Comparison of ENCODE assay signal across 21 cellular contexts in genomic region chr6:136511921-136512320, GRCh38. TPM values are rescaled to one million over a fixed set of nuclear protein-coding genes. Genes with fewer than 3 reads are reported as not detected.
DNase-seq lines count a peak whose midpoint lies in the region; ATAC-seq, FAIRE-seq and TF ChIP-seq lines count a peak whose summit lies in the region.
"Had no signal": no experiment of that assay in that cellular context is flagged by ENCODE, and none has a peak within 500 bp of the region (broad histone marks: within the 10 kb centered on the region; RNA-seq: fewer than 3 reads in every experiment).

No MANE protein-coding gene starts in this region.

- TF ChIP-seq RAD21 in HepG2 (CRISPR knock-in tag; IDR thresholded peaks at IDR 0.05): no peak

- H4K8ac ChIP-seq in neuronal stem cell (ENCODE audit: low read depth, low read length): no peak overlapping the region

- TF ChIP-seq EP300 in HepG2 (IDR thresholded peaks at IDR 0.05; ENCODE audit: low read depth in 2 of 2, low read length in 2 of 2): no peak
- no peak for TF ChIP-seq EP300 in HepG2 (CRISPR knock-in tag; IDR thresholded peaks at IDR 0.05; ENCODE audit: borderline replicate concordance)

- H3K27ac Mint-ChIP-seq in type B pancreatic cell: peak overlapping the region; percentile 29
- H3K27ac Mint-ChIP-seq: activated CD4-positive, alpha-beta T cell treated with anti-CD3 and anti-CD28 coated beads for 36 hours; activated naive CD4-positive, alpha-beta T cell treated with anti-CD3 and anti-CD28 coated beads for 36 hours; HFFc6 had no signal

- H2BK5ac ChIP-seq in neuronal stem cell (ENCODE audit: low read length): no peak overlapping the region

- TF ChIP-seq CTCF in left ventricle myocardium inferior (IDR thresholded peaks at IDR 0.05; ENCODE audit: borderline replicate concordance) (no peak), body of pancreas (IDR thresholded peaks at IDR 0.05) (peak in 1 of 7 experiments; percentile 19), HepG2 (CRISPR knock-in tag; IDR thresholded peaks at IDR 0.05) (no peak), type B pancreatic cell (conservative IDR thresholded peaks at IDR 0.05) (no peak)

- H3K27ac ChIP-seq in left ventricle myocardium inferior (replicated peaks) (no peak overlapping the region), body of pancreas (peak overlapping the region in 2 of 4 donors; percentile 6), HepG2 (ENCODE audit: extremely low read length, insufficient read depth, low read length) (no peak overlapping the region), neuronal stem cell (replicated peaks; ENCODE audit: low read length) (no peak overlapping the region)
- H3K27ac ChIP-seq: ascending aorta, KMS-11, lower lobe of right lung had no signal

- no peaks in the 10 kb centered on the region for H3K79me1 ChIP-seq in neuronal stem cell (ENCODE audit: low read depth, low read length)

- no peak for FAIRE-seq in HepG2 (lab: Jason Lieb, UNC)

- H3K4me1 ChIP-seq in left ventricle myocardium inferior (peaks cover 6% of the 10 kb centered on the region), body of pancreas (peaks cover 28% of the 10 kb centered on the region), HepG2 (ENCODE audit: insufficient read depth, low read length) (no peaks in the 10 kb centered on the region), neuronal stem cell (ENCODE audit: control insufficient read depth in 2 of 2, insufficient read depth in 1 of 2, low read depth in 1 of 2, low read length in 2 of 2) (peaks cover 0 to 2% of the 10 kb centered on the region in 2 donors)
- H3K4me1 ChIP-seq: ascending aorta, lower lobe of right lung had no signal

- H2BK120ac ChIP-seq in neuronal stem cell (ENCODE audit: low read depth, low read length): no peak overlapping the region

- intact Hi-C loops in Right ventricle myocardium inferior (cut with DNase I): no loop called here
- intact Hi-C loops in left ventricle myocardium inferior (cut with micrococcal nuclease): no loop called here
- intact Hi-C loops in body of pancreas (cut with DNase I): no loop called here
- intact Hi-C loops in HepG2 (cut with micrococcal nuclease; ENCODE audit: unreplicated experiment): no loop called here

- H3K4me1 Mint-ChIP-seq in type B pancreatic cell (ENCODE audit: unreplicated experiment): peaks cover 4% of the 10 kb centered on the region

- no peak overlapping the region for H2AK5ac ChIP-seq in neuronal stem cell (ENCODE audit: low read depth, low read length)

- POLR2A ChIA-PET in HepG2 (lab: Yijun Ruan, JAX): no interaction called here

- no peak overlapping the region for H3K4ac ChIP-seq in neuronal stem cell (ENCODE audit: low read length)

- 28 to 34% methylated on average over 3 of the region's 3 CpGs for WGBS in body of pancreas, 2 donors
- 0% methylated on average over 3 of the region's 3 CpGs for WGBS in HepG2 (ENCODE audit: low lambda C conversion rate)
- no CpG with 5 or more reads among the region's 3 CpGs for WGBS in neuronal stem cell (ENCODE audit: extremely low coverage in 2 of 2, insufficient read length in 2 of 2, insufficient replicate concordance in 1 of 2), 2 donors

- H3K9me3 Mint-ChIP-seq in type B pancreatic cell: no peaks in the 10 kb centered on the region
- H3K9me3 Mint-ChIP-seq: activated naive CD4-positive, alpha-beta T cell treated with anti-CD3 and anti-CD28 coated beads for 36 hours; HFFc6 had no signal

- H3K36me3 ChIP-seq in left ventricle myocardium inferior (no peaks in the 10 kb centered on the region), body of pancreas (replicated peaks in 1 of 2; ENCODE audit: insufficient read depth in 1 of 2, low read depth in 2 of 2) (no peaks in the 10 kb centered on the region), HepG2 (replicated peaks in 1 of 2; ENCODE audit: control insufficient read depth in 1 of 2, insufficient read depth in 2 of 2, low read length in 2 of 2) (no peaks in the 10 kb centered on the region), neuronal stem cell (replicated peaks in 1 of 2; ENCODE audit: control insufficient read depth in 2 of 2, insufficient read depth in 2 of 2, low read length in 2 of 2) (no peaks in the 10 kb centered on the region)
- H3K36me3 ChIP-seq: ascending aorta, lower lobe of right lung had no signal

- H3K9me3 ChIP-seq in left ventricle myocardium inferior (replicated peaks): no peaks in the 10 kb centered on the region
- no peaks in the 10 kb centered on the region for H3K9me3 ChIP-seq in body of pancreas
- H3K9me3 ChIP-seq in HepG2 (ENCODE audit: low read length): no peaks in the 10 kb centered on the region
- no peaks in the 10 kb centered on the region for H3K9me3 ChIP-seq in neuronal stem cell (replicated peaks in 1 of 2; ENCODE audit: control insufficient read depth in 2 of 2, insufficient read depth in 1 of 2, low read depth in 1 of 2, low read length in 2 of 2)
- H3K9me3 ChIP-seq: ascending aorta, Caco-2, lower lobe of right lung had no signal

- H3K23ac ChIP-seq in neuronal stem cell (ENCODE audit: low read depth, low read length, poor library complexity): no peak overlapping the region

- no peak for TF ChIP-seq POLR2A in body of pancreas (IDR thresholded peaks at IDR 0.05)
- TF ChIP-seq POLR2A in HepG2 (IDR thresholded peaks at IDR 0.05; ENCODE audit: insufficient read depth in 1 of 2, low read depth in 2 of 2, low read length in 2 of 2): no peak
- TF ChIP-seq POLR2A in erythroblast (IDR thresholded peaks at IDR 0.05; ENCODE audit: low read length): no peak

- DNase-seq in Right ventricle myocardium inferior (ENCODE audit: missing footprints): no peak
- no peak for DNase-seq in left ventricle myocardium inferior
- peak; percentile 73 to 91 (median 86) for DNase-seq in body of pancreas
- DNase-seq in HepG2 (ENCODE audit: low spot score): no peak
- no peak for DNase-seq in type B pancreatic cell (ENCODE audit: extremely low spot score, unreplicated experiment)
- DNase-seq in erythroblast (lab: John Stamatoyannopoulos, UW): no peak
- DNase-seq in neuronal stem cell (ENCODE audit: low spot score): no peak
- DNase-seq: activated CD4-positive, alpha-beta T cell treated with anti-CD3 and anti-CD28 coated beads for 36 hours; activated naive CD4-positive, alpha-beta T cell treated with anti-CD3 and anti-CD28 coated beads for 36 hours; activated T-cell treated with anti-CD3 and anti-CD28 coated beads, Interleukin-2, amount 50 U/mL, for 48 hours; Caco-2; EL; HFFc6; lower lobe of right lung; NCI-H2029 treated with DMSO at 0.1 percent for 48 hours; NCI-H446 treated with DMSO at 0.1 percent for 48 hours; retina; stimulated activated CD8-positive, alpha-beta memory T cell treated with anti-CD3 and anti-CD28 coated beads, Interleukin-4, amount 100 ng/mL, for 48 hours had no signal

- H3K79me2 ChIP-seq in HepG2 (ENCODE audit: insufficient read depth, low read length): no peaks in the 10 kb centered on the region

- H3K9ac ChIP-seq in HepG2 (ENCODE audit: insufficient read depth, low read depth, low read length) (no peak overlapping the region), neuronal stem cell (ENCODE audit: low read depth, low read length, poor library complexity) (no peak overlapping the region)
- H3K9ac ChIP-seq: KMS-11 had no signal

- H3K4me3 Mint-ChIP-seq in type B pancreatic cell: no peak overlapping the region
- H3K4me3 Mint-ChIP-seq: activated CD4-positive, alpha-beta T cell treated with anti-CD3 and anti-CD28 coated beads for 36 hours; activated naive CD4-positive, alpha-beta T cell treated with anti-CD3 and anti-CD28 coated beads for 36 hours; HFFc6 had no signal

- no peak overlapping the region for H3K4me3 ChIP-seq in left ventricle myocardium inferior
- H3K4me3 ChIP-seq in body of pancreas: no peak overlapping the region
- no peak overlapping the region for H3K4me3 ChIP-seq in HepG2 (replicated peaks in 1 of 3; ENCODE audit: insufficient read depth in 1 of 3, low read depth in 2 of 3, low read length in 3 of 3)
- no peak overlapping the region for H3K4me3 ChIP-seq in neuronal stem cell (ENCODE audit: low read length in 2 of 2)
- H3K4me3 ChIP-seq: ascending aorta, lower lobe of right lung had no signal

- in situ Hi-C loops in HepG2 (cut with HindIII; ENCODE audit: extremely low pct_ligation_motif_present, low pct_unique_long_range_greater_than_20kb): no loop called here

- no peaks in the 10 kb centered on the region for H3K27me3 Mint-ChIP-seq in type B pancreatic cell
- H3K27me3 Mint-ChIP-seq: activated CD4-positive, alpha-beta T cell treated with anti-CD3 and anti-CD28 coated beads for 36 hours had no signal

- no peak overlapping the region for H4K91ac ChIP-seq in neuronal stem cell (ENCODE audit: low read depth, low read length, poor library complexity)

- H2BK12ac ChIP-seq in neuronal stem cell (ENCODE audit: low read length): no peak overlapping the region

- no peak overlapping the region for H2BK15ac ChIP-seq in neuronal stem cell (ENCODE audit: low read length)

- no peak overlapping the region for H3K18ac ChIP-seq in neuronal stem cell (ENCODE audit: low read length)

- no peak overlapping the region for H3K4me2 ChIP-seq in HepG2 (ENCODE audit: low read depth, low read length)
- no peak overlapping the region for H3K4me2 ChIP-seq in neuronal stem cell (ENCODE audit: insufficient read depth, low read length, poor library complexity, severe bottlenecking)
- H3K4me2 ChIP-seq: KMS-11 had no signal

- H3K27me3 ChIP-seq in left ventricle myocardium inferior (ENCODE audit: low read depth): no peaks in the 10 kb centered on the region
- H3K27me3 ChIP-seq in body of pancreas: no peaks in the 10 kb centered on the region
- no peaks in the 10 kb centered on the region; a peak in 1 of 5 replicates for H3K27me3 ChIP-seq in HepG2 (ENCODE audit: control insufficient read depth in 1 of 2, insufficient read depth in 2 of 2, low read length in 2 of 2)
- H3K27me3 ChIP-seq in neuronal stem cell (ENCODE audit: control insufficient read depth in 3 of 3, insufficient read depth in 3 of 3, low read depth in 1 of 3, low read length in 3 of 3): no peaks in the 10 kb centered on the region
- H3K27me3 ChIP-seq: ascending aorta had no signal

- BruUV-seq in HepG2 (replicated peaks; lab: Mats Ljungman, UMichigan): no TSS peak

- CTCF ChIA-PET in HepG2 (lab: Yijun Ruan, JAX; ENCODE audit: low intra/inter-chr PET ratio, low total read pairs): no interaction called here

- H3K14ac ChIP-seq in neuronal stem cell (ENCODE audit: low read length): no peak overlapping the region

- H4K20me1 ChIP-seq in HepG2 (ENCODE audit: insufficient read depth, low read length): no peaks in the 10 kb centered on the region

- H2AFZ ChIP-seq in HepG2 (ENCODE audit: low read length) (no peak overlapping the region), neuronal stem cell (ENCODE audit: low read length) (no peak overlapping the region)

- peak; percentile 50 for ATAC-seq in Right ventricle myocardium inferior
- peak; percentile 82 for ATAC-seq in body of pancreas
- ATAC-seq in HepG2: no peak
- no peak for ATAC-seq in GM18861 (IDR thresholded peaks at IDR 0.05; ENCODE audit: unreplicated experiment)
- ATAC-seq: activated CD4-positive, alpha-beta T cell treated with anti-CD3 and anti-CD28 coated beads for 36 hours had no signal

- no peaks in the 10 kb centered on the region for H3K36me3 Mint-ChIP-seq in type B pancreatic cell

RNA-seq across cellular contexts. Expression of gene MAP7, which starts 38.3 kb away (rescaled TPM):
- total RNA-seq in Right ventricle myocardium inferior (3.2 TPM), left ventricle myocardium inferior (3.1 TPM), body of pancreas (10 to 100 TPM; 19.7 to 28.7 TPM), HepG2 (2016; rRNA removed; fragmentation: Illumina TruSeq; extraction: Trizol) (0.04 and 0.07 TPM in 2 replicates), type B pancreatic cell (ENCODE audit: low replicate concordance) (17.8 and 45.4 TPM in 2 replicates)
- not detected in 2 replicates for total RNA-seq in HepG2 (2016; cell fraction: cytosol; rRNA removed; fragmentation: Illumina TruSeq; extraction: Trizol; ENCODE audit: low read depth)
- not detected in 2 replicates for total RNA-seq in HepG2 (2016; cell fraction: insoluble cytoplasmic fraction; rRNA removed; fragmentation: Illumina TruSeq; extraction: Trizol)
- total RNA-seq in HepG2 (2016; cell fraction: membrane; rRNA removed; fragmentation: Illumina TruSeq; extraction: Trizol): 0.06 and 0.07 TPM in 2 replicates
- not detected in 2 replicates for total RNA-seq in HepG2 (2016; cell fraction: nucleus; rRNA removed; fragmentation: Illumina TruSeq; extraction: Trizol)
- polyA plus RNA-seq in HepG2 (2011; rRNA removed): not detected in 2 replicates
- not detected in 2 replicates for polyA plus RNA-seq in HepG2 (2011; cell fraction: cytosol; rRNA removed)
- polyA plus RNA-seq in HepG2 (2011; cell fraction: nucleus; rRNA removed): not detected in 2 replicates
- polyA plus RNA-seq in HepG2 (2012): not detected in 2 replicates
- not detected in 2 replicates for polyA plus RNA-seq in HepG2 (2016; cell fraction: cytosol; fragmentation: Illumina TruSeq; extraction: Trizol; ENCODE audit: low read depth)
- polyA plus RNA-seq in HepG2 (2016; cell fraction: insoluble cytoplasmic fraction; fragmentation: Illumina TruSeq; extraction: Trizol; ENCODE audit: low read depth): 0.05 and 0.13 TPM in 2 replicates
- polyA plus RNA-seq in HepG2 (2016; cell fraction: membrane; fragmentation: Illumina TruSeq; extraction: Trizol; ENCODE audit: low read depth): not detected in 2 replicates
- not detected in 2 replicates for polyA plus RNA-seq in HepG2 (2016; cell fraction: nucleus; fragmentation: Illumina TruSeq; extraction: Trizol; ENCODE audit: insufficient read depth, low read depth)
- 26.0 TPM in 1 of 2 replicates, not detected in the other for polyA minus RNA-seq in HepG2 (2011; rRNA and poly(A)+ RNA removed; ENCODE audit: low replicate concordance)
- 0.18 TPM in 1 of 2 replicates, not detected in the other for polyA minus RNA-seq in HepG2 (2011; cell fraction: cytosol; rRNA and poly(A)+ RNA removed)
- 0.13 TPM in 1 of 2 replicates, not detected in the other for polyA minus RNA-seq in HepG2 (2011; cell fraction: nucleus; rRNA and poly(A)+ RNA removed)
- polyA plus RNA-seq in neuronal stem cell (2013, experiment 1 of 2): 2.2 TPM
- 1.7 TPM for polyA plus RNA-seq in neuronal stem cell (2013, experiment 2 of 2)
- total RNA-seq: ascending aorta had no signal

Comparison
In these comparisons a context has a peak if more than half of its experiments do, and no peak if none do; other contexts are left out.
1. ATAC-seq: peak in Right ventricle myocardium inferior (single experiment) and body of pancreas (single experiment); none in HepG2 (single experiment) and GM18861 (single experiment).
2. DNase-seq: peak in body of pancreas (4 of 4); none in Right ventricle myocardium inferior (single experiment), left ventricle myocardium inferior (single experiment), HepG2 (single experiment), type B pancreatic cell (single experiment), erythroblast (0 of 2) and neuronal stem cell (single experiment).